In genomic region chr16:70380205-70380918, GRCh38 we compare ENCODE assay signal across 8 cellular contexts. TPM values are rescaled to one million over a fixed set of nuclear protein-coding genes. Genes with fewer than 3 reads are reported as not detected.
DNase-seq lines count a peak whose midpoint lies in the region; TF ChIP-seq lines count a peak whose summit lies in the region.

No MANE protein-coding gene starts in this region.

- H3K9me3 Mint-ChIP-seq in activated CD4-positive, alpha-beta memory T cell treated with anti-CD3 and anti-CD28 coated beads for 36 hours, result no peaks in the 10 kb centered on the region

- H3K9me3 ChIP-seq in mononuclear cell (ENCODE audit: low read depth, low read length), result no peaks in the 10 kb centered on the region

- CTCF ChIA-PET in activated CD4-positive, alpha-beta memory T cell treated with anti-CD3 and anti-CD28 coated beads for 36 hours (lab: Charles Lee), result interaction anchor here (0.8 to 2.6 kb wide), 11 partner anchors 10 to 273 kb away, joined by 3 to 17 read pairs (median 6); partner anchors contain the start of genes EXOSC6 and FCSK

- H3K4me3 ChIP-seq in HFF-Myc (replicated peaks; ENCODE audit: low read depth, low read length) (peak overlapping the region; percentile 73), mononuclear cell (ENCODE audit: low read length) (peak overlapping the region; percentile 63)

- peak overlapping the region; percentile 90 for H3K4me3 Mint-ChIP-seq in activated CD4-positive, alpha-beta memory T cell treated with anti-CD3 and anti-CD28 coated beads for 36 hours

- peak overlapping the region; percentile 87 for H3K27ac Mint-ChIP-seq in activated CD4-positive, alpha-beta memory T cell treated with anti-CD3 and anti-CD28 coated beads for 36 hours

- TF ChIP-seq CTCF in HFF-Myc (IDR thresholded peaks at IDR 0.05; ENCODE audit: low read depth, low read length, missing control alignments), result no peak

- no peaks in the 10 kb centered on the region for H3K27me3 ChIP-seq in mononuclear cell (ENCODE audit: insufficient read depth, low read length)

- peak; percentile 55 for DNase-seq in GM04503 (ENCODE audit: low read depth)
- DNase-seq in HFF-Myc (ENCODE audit: extremely low read depth, low read depth), result peak; percentile 47
- DNase-seq in NCI-H2107 treated with DMSO at 0.1 percent for 48 hours (lab: John Stamatoyannopoulos, UW; ENCODE audit: unreplicated experiment), result peak; percentile 69
- DNase-seq in activated CD4-positive, alpha-beta memory T cell treated with anti-CD3 and anti-CD28 coated beads for 36 hours, result peak; percentile 91
- DNase-seq in effector CD8-positive, alpha-beta T cell (lab: John Stamatoyannopoulos, UW), result peak; percentile 34
- DNase-seq in stimulated activated CD8-positive, alpha-beta memory T cell treated with anti-CD3 and anti-CD28 coated beads, Interleukin-2, amount 100 ng/mL, for 1 hour (ENCODE audit: low read depth in 2 of 2), result peak; percentile 15 to 42
- no peak for DNase-seq in NCI-H1930 (lab: John Stamatoyannopoulos, UW)

- H3K27me3 Mint-ChIP-seq in activated CD4-positive, alpha-beta memory T cell treated with anti-CD3 and anti-CD28 coated beads for 36 hours, result no peaks in the 10 kb centered on the region

- H3K36me3 Mint-ChIP-seq in activated CD4-positive, alpha-beta memory T cell treated with anti-CD3 and anti-CD28 coated beads for 36 hours, result peaks cover 18% of the 10 kb centered on the region

- peaks cover 12% of the 10 kb centered on the region for H3K4me1 Mint-ChIP-seq in activated CD4-positive, alpha-beta memory T cell treated with anti-CD3 and anti-CD28 coated beads for 36 hours (ENCODE audit: low read depth)

- POLR2A ChIA-PET in activated CD4-positive, alpha-beta memory T cell treated with anti-CD3 and anti-CD28 coated beads for 36 hours (lab: Charles Lee), result interaction anchor here (0.6 to 2.5 kb wide), 14 partner anchors 13 to 390 kb away, joined by 3 to 18 read pairs (median 6); partner anchors contain the start of genes AARS1, COG4, DDX19A and DDX19B

- intact Hi-C loops in activated CD4-positive, alpha-beta memory T cell treated with anti-CD3 and anti-CD28 coated beads for 36 hours (cut with micrococcal nuclease), result loop anchor here (2.0 to 5.0 kb wide), 3 partner anchors 34 to 197 kb away; partner anchors contain the start of gene DDX19A

- H3K4me1 ChIP-seq in mononuclear cell (ENCODE audit: insufficient read depth, low read length), result peaks cover 31% of the 10 kb centered on the region

RNA-seq across cellular contexts. Expression of gene DDX19A, which starts 33.7 kb away (rescaled TPM):
- total RNA-seq in activated CD4-positive, alpha-beta memory T cell treated with anti-CD3 and anti-CD28 coated beads for 36 hours, result 10 to 100 TPM; 34.8 to 39.3 TPM
- total RNA-seq in mononuclear cell, result 32.7 TPM

RNA-seq across cellular contexts. Expression of gene ST3GAL2, which starts 58.5 kb away (rescaled TPM):
- 10 to 100 TPM; 16.7 to 17.3 TPM for total RNA-seq in activated CD4-positive, alpha-beta memory T cell treated with anti-CD3 and anti-CD28 coated beads for 36 hours
- 18.5 TPM for total RNA-seq in mononuclear cell

Comparison
In these comparisons a context has a peak if more than half of its experiments do, and no peak if none do; other contexts are left out.
1. DNase-seq: peak in GM04503 (single experiment), HFF-Myc (single experiment), NCI-H2107 treated with DMSO at 0.1 percent for 48 hours (single experiment), activated CD4-positive, alpha-beta memory T cell treated with anti-CD3 and anti-CD28 coated beads for 36 hours (single experiment), effector CD8-positive, alpha-beta T cell (single experiment) and stimulated activated CD8-positive, alpha-beta memory T cell treated with anti-CD3 and anti-CD28 coated beads, Interleukin-2, amount 100 ng/mL, for 1 hour (2 of 2); none in NCI-H1930 (0 of 2).